11 cellular contexts compared by ENCODE assay signal in the genomic region with DNA sequence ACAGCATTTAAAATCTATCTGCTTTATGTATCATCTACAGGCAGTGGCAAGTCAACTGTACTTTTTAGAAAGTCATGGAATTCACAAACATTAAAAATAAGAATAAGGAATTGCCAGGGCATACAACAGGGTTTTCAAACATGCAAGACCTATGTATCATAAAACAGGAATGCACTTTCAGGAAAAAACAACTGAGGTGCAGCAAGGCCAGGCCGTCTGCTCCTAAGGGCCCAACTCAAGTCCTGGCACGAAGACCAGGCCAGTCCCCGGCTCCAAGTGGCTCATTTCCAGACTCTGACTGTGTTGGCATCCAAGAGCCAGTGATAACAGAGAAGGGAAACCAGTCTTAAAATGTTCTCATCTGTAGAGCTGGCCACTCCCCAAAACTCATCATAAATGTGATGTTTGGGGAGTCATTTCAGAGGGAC. TPM values are rescaled to one million over a fixed set of nuclear protein-coding genes. Genes with fewer than 3 reads are reported as not detected.
A peak's percentile ranks its signal among the peaks of the same experiment; 100 is the strongest.
DNase-seq lines count a peak whose midpoint lies in the region; ATAC-seq and TF ChIP-seq lines count a peak whose summit lies in the region.
"Had no signal": no experiment of that assay in that cellular context is flagged by ENCODE, and none has a peak within 500 bp of the region (broad histone marks: within the 10 kb centered on the region; RNA-seq: fewer than 3 reads in every experiment).

No MANE protein-coding gene starts in this region.

- H3K36me3 Mint-ChIP-seq in activated CD4-positive, alpha-beta memory T cell treated with anti-CD3 and anti-CD28 coated beads, Interleukin-2, amount 10 ng/mL, durations not matched to agents 7 days and 5 days (ENCODE audit: low read depth): peaks cover 3% of the 10 kb centered on the region
- no peaks in the 10 kb centered on the region for H3K36me3 Mint-ChIP-seq in glutamatergic neuron (ENCODE audit: unreplicated experiment)
- H3K36me3 Mint-ChIP-seq: CD4-positive, alpha-beta memory T cell had no signal

- H3K4me1 Mint-ChIP-seq in activated CD4-positive, alpha-beta memory T cell treated with anti-CD3 and anti-CD28 coated beads, Interleukin-2, amount 10 ng/mL, durations not matched to agents 7 days and 5 days: peaks cover 17% of the 10 kb centered on the region
- peaks cover 9% of the 10 kb centered on the region for H3K4me1 Mint-ChIP-seq in glutamatergic neuron (ENCODE audit: low read depth, unreplicated experiment)

- intact Hi-C loops in posterior vena cava (cut with DNase I): loop anchor here in 1 of 2 donors (5.0 kb wide), 1 partner anchor 41 kb away; no protein-coding TSS in a partner anchor

- POLR2A ChIA-PET in activated CD4-positive, alpha-beta memory T cell treated with anti-CD3 and anti-CD28 coated beads, Interleukin-2, amount 10 ng/mL, durations not matched to agents 7 days and 5 days (lab: Charles Lee): no interaction called here

- H3K4me3 Mint-ChIP-seq in activated CD4-positive, alpha-beta memory T cell treated with anti-CD3 and anti-CD28 coated beads, Interleukin-2, amount 10 ng/mL, durations not matched to agents 7 days and 5 days: no peak overlapping the region
- no peak overlapping the region for H3K4me3 Mint-ChIP-seq in glutamatergic neuron (ENCODE audit: unreplicated experiment)
- H3K4me3 Mint-ChIP-seq: CD4-positive, alpha-beta memory T cell had no signal

- CTCF ChIA-PET in activated CD4-positive, alpha-beta memory T cell treated with anti-CD3 and anti-CD28 coated beads, Interleukin-2, amount 10 ng/mL, durations not matched to agents 7 days and 5 days (lab: Charles Lee): no interaction called here

- no peak overlapping the region for H3K27ac Mint-ChIP-seq in activated CD4-positive, alpha-beta memory T cell treated with anti-CD3 and anti-CD28 coated beads, Interleukin-2, amount 10 ng/mL, durations not matched to agents 7 days and 5 days
- no peak overlapping the region for H3K27ac Mint-ChIP-seq in glutamatergic neuron (ENCODE audit: unreplicated experiment)

- no peaks in the 10 kb centered on the region for H3K9me3 Mint-ChIP-seq in activated CD4-positive, alpha-beta memory T cell treated with anti-CD3 and anti-CD28 coated beads, Interleukin-2, amount 10 ng/mL, durations not matched to agents 7 days and 5 days
- peaks cover 1% of the 10 kb centered on the region for H3K9me3 Mint-ChIP-seq in glutamatergic neuron (ENCODE audit: unreplicated experiment)
- H3K9me3 Mint-ChIP-seq: CD4-positive, alpha-beta memory T cell had no signal

- no peaks in the 10 kb centered on the region for H3K4me1 ChIP-seq in HAP-1

- no peaks in the 10 kb centered on the region for H3K36me3 ChIP-seq in HAP-1 (replicated peaks)

- ATAC-seq in SK-N-SH treated with all-trans-retinoic acid at 6 μM for 48 hours: peak; percentile 79
- ATAC-seq in HG02642 (IDR thresholded peaks at IDR 0.05; ENCODE audit: poor library complexity, unreplicated experiment): no peak
- ATAC-seq: left colon had no signal

- DNase-seq in AG09319 (ENCODE audit: extremely low read depth, low read depth): peak; percentile 90
- DNase-seq in fibroblast of the conjunctiva (ENCODE audit: low read depth): peak; percentile 93
- DNase-seq in posterior vena cava (ENCODE audit: low spot score): peak; percentile 93
- DNase-seq in HAP-1 (ENCODE audit: low spot score in 2 of 2): no peak
- no peak for DNase-seq in activated CD4-positive, alpha-beta memory T cell treated with anti-CD3 and anti-CD28 coated beads, Interleukin-2, amount 10 ng/mL, durations not matched to agents 7 days and 5 days
- no peak for DNase-seq in glutamatergic neuron
- DNase-seq: CD4-positive, alpha-beta memory T cell had no signal

- in situ Hi-C loops in HAP-1 (cut with MboI; ENCODE audit: low sequenced_read_pairs): no loop called here

- H3K27me3 ChIP-seq in HAP-1 (ENCODE audit: low read depth): no peaks in the 10 kb centered on the region

- H3K9me3 ChIP-seq in HAP-1: no peaks in the 10 kb centered on the region

- H3K27me3 Mint-ChIP-seq in activated CD4-positive, alpha-beta memory T cell treated with anti-CD3 and anti-CD28 coated beads, Interleukin-2, amount 10 ng/mL, durations not matched to agents 7 days and 5 days: peaks cover 4% of the 10 kb centered on the region
- peaks cover 7% of the 10 kb centered on the region for H3K27me3 Mint-ChIP-seq in glutamatergic neuron (ENCODE audit: unreplicated experiment)
- H3K27me3 Mint-ChIP-seq: CD4-positive, alpha-beta memory T cell had no signal

- TF ChIP-seq CTCF in AG09319 (IDR thresholded peaks at IDR 0.05; ENCODE audit: low read depth, low read length) (no peak), glutamatergic neuron (IDR thresholded peaks at IDR 0.05; ENCODE audit: partially characterized antibody, unreplicated experiment) (no peak)

- no peak overlapping the region for H3K4me3 ChIP-seq in HAP-1

TF ChIP-seq in SK-N-SH treated with all-trans-retinoic acid at 6 μM for 48 hours, 23 proteins besides CTCF, POLR2A, EP300 and RAD21:
- TF ChIP-seq ISL1 (CRISPR knock-in tag; IDR thresholded peaks at IDR 0.05): 0 out of 2 replicates have a peak, but pooled peaks have one; percentile 32
- TF ChIP-seq ARNTL (CRISPR knock-in tag; IDR thresholded peaks at IDR 0.05; ENCODE audit: borderline replicate concordance, low read depth): no peak

RNA-seq across cellular contexts. Expression of gene RFX2, which starts 7.1 kb away (rescaled TPM):
- 10 to 100 TPM; 20.7 to 21.7 TPM for total RNA-seq in posterior vena cava
- total RNA-seq in activated CD4-positive, alpha-beta memory T cell treated with anti-CD3 and anti-CD28 coated beads, Interleukin-2, amount 10 ng/mL, durations not matched to agents 7 days and 5 days: 10 to 100 TPM in 1 of 2 experiments, 1 to 10 TPM in 1; 9.0 to 10.4 TPM
- total RNA-seq in glutamatergic neuron (ENCODE audit: unreplicated experiment): 4.3 TPM

RNA-seq across cellular contexts. Expression of gene ACSBG2, which starts 32.2 kb away (rescaled TPM):
- total RNA-seq in posterior vena cava (not detected), glutamatergic neuron (ENCODE audit: unreplicated experiment) (not detected)
- under 1 TPM in 1 of 2 experiments, not detected in 1; 0.33 TPM for total RNA-seq in activated CD4-positive, alpha-beta memory T cell treated with anti-CD3 and anti-CD28 coated beads, Interleukin-2, amount 10 ng/mL, durations not matched to agents 7 days and 5 days
- total RNA-seq: CD4-positive, alpha-beta memory T cell; left colon; NCI-H460 had no signal

Comparison
In these comparisons a context has a peak if more than half of its experiments do, and no peak if none do; other contexts are left out.
1. DNase-seq: peak in AG09319 (single experiment), fibroblast of the conjunctiva (single experiment) and posterior vena cava (single experiment); none in HAP-1 (0 of 2), activated CD4-positive, alpha-beta memory T cell treated with anti-CD3 and anti-CD28 coated beads, Interleukin-2, amount 10 ng/mL, durations not matched to agents 7 days and 5 days (single experiment) and glutamatergic neuron (single experiment).